8 cellular contexts compared by ENCODE assay signal in the genomic region with DNA sequence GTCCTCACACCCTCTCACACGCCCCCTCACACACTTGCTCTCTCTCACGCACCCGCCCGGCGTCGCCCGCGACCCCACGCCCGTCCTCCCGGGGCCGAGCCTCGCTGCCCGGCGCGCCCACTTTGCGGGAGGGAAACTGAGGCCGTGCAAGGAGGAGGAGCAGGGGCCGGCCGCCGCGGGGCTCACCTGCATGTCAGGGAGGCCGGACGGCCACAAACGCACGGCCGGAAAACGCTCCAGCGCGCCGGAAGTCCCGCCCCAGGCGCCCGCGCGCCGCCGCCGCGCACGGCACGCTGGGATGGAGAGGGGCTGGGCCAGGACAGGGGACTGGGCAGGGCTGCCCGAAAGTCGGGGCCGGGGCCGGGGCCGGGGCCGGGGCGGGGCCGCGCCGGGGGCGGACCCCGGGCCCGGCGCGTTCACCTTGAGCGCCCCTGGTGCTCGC. TPM values are rescaled to one million over a fixed set of nuclear protein-coding genes. Genes with fewer than 3 reads are reported as not detected.
DNase-seq lines count a peak whose midpoint lies in the region; ATAC-seq, FAIRE-seq and TF ChIP-seq lines count a peak whose summit lies in the region.

A gene (minus strand): TSS at position 222 of the 442 bp plus-strand sequence. CDS start 5,994 bp downstream, outside the sequence.

- TF ChIP-seq CTCF in A549 (IDR thresholded peaks at IDR 0.05) (no peak), keratinocyte (optimal IDR thresholded peaks at IDR 0.05 in 1 of 3, IDR thresholded peaks at IDR 0.05 in 1 of 3, conservative IDR thresholded peaks at IDR 0.05 in 1 of 3; ENCODE audit: extremely low read depth in 1 of 3, insufficient read depth in 2 of 3, low read length in 3 of 3) (no peak)

- no peak for FAIRE-seq in A549 (lab: Jason Lieb, UNC)
- no peak for FAIRE-seq in keratinocyte (lab: Jason Lieb, UNC)

- CTCF ChIA-PET in A549 (lab: Yijun Ruan, JAX): interaction anchor here (0.6 to 3.1 kb wide), 2 partner anchors 14 to 96 kb away, joined by 4 to 26 read pairs; a partner anchor contains a TSS

- ATAC-seq in A549 (peak; percentile 96 to 97), GM18868 (IDR thresholded peaks at IDR 0.05; ENCODE audit: unreplicated experiment) (peak; percentile 90), HG03103 (IDR thresholded peaks at IDR 0.05; ENCODE audit: low read depth, unreplicated experiment) (peak; percentile 76)

- peak within 1 kb of the TSS; percentile 84 for H3K4me3 ChIP-seq in A549
- peak within 1 kb of the TSS; percentile 76 to 96 (median 96) for H3K4me3 ChIP-seq in keratinocyte (ENCODE audit: control insufficient read depth in 2 of 3, extremely low read depth in 1 of 3, insufficient read depth in 2 of 3, low read depth in 1 of 3, low read length in 3 of 3)

- peak; percentile 37 for TF ChIP-seq POLR2A in A549 (IDR thresholded peaks at IDR 0.05; ENCODE audit: low read length)

- no peak for TF ChIP-seq RAD21 in A549 (conservative IDR thresholded peaks at IDR 0.05 in 1 of 2, IDR thresholded peaks at IDR 0.05 in 1 of 2)

- no peak for TF ChIP-seq EP300 in A549 (IDR thresholded peaks at IDR 0.05)

- H4K20me1 ChIP-seq in keratinocyte (ENCODE audit: control insufficient read depth, extremely low read depth, insufficient read depth, low read length): no peaks in the 10 kb centered on the region

- H3K9ac ChIP-seq in keratinocyte (ENCODE audit: control insufficient read depth, extremely low read depth, insufficient read depth, low read length): peak within 1 kb of the TSS; percentile 77

- DNase-seq in A549 (ENCODE audit: low read depth in 1 of 2, low spot score in 1 of 2) (peak; percentile 85 to 96), NCI-H2171 (lab: John Stamatoyannopoulos, UW) (peak; percentile 58), keratinocyte (ENCODE audit: low read depth, low spot score) (peak; percentile 25)
- DNase-seq in activated CD4-positive, CD25-positive, alpha-beta regulatory T cell (lab: John Stamatoyannopoulos, UW): peak; percentile 62 to 76 (median 72)
- peak; percentile 72 for DNase-seq in central memory CD4-positive, alpha-beta T cell
- peak; percentile 73 to 83 for DNase-seq in stimulated activated CD4-positive, alpha-beta T cell treated with anti-CD3 and anti-CD28 coated beads, Interleukin-15, amount 100 ng/mL, for 1 hour (ENCODE audit: low read depth in 1 of 2, low spot score in 1 of 2)

- H3K4me2 ChIP-seq in A549 (peak within 1 kb of the TSS; percentile 96), keratinocyte (ENCODE audit: control insufficient read depth, extremely low read depth, insufficient read depth, low read depth, low read length) (peak within 1 kb of the TSS; percentile 77)

- POLR2A ChIA-PET in A549 (lab: Yijun Ruan, JAX): interaction anchor here (0.6 to 1.2 kb wide), 5 partner anchors 15 to 148 kb away, joined by 3 to 5 read pairs (median 4); a partner anchor contains a TSS

- H3K9me3 ChIP-seq in A549: no peaks in the 10 kb centered on the region
- H3K9me3 ChIP-seq in keratinocyte (ENCODE audit: control insufficient read depth, low read depth, low read length): no peaks in the 10 kb centered on the region

- WGBS in A549 (ENCODE audit: missing lambda C conversion rate): 0% methylated on average over 9 of the region's 59 CpGs

- no peaks in the 10 kb centered on the region for H3K27me3 ChIP-seq in keratinocyte (ENCODE audit: control insufficient read depth, extremely low read depth, insufficient read depth, low read length)

- H3K27ac ChIP-seq in A549 (peak within 1 kb of the TSS; percentile 96 to 98), keratinocyte (ENCODE audit: control insufficient read depth, insufficient read depth, low read length) (peak within 1 kb of the TSS; percentile 40)

- peaks cover 24% of the 10 kb centered on the region for H3K79me2 ChIP-seq in keratinocyte (ENCODE audit: control insufficient read depth, insufficient read depth, low read length)

- no peaks in the 10 kb centered on the region for H3K9me1 ChIP-seq in keratinocyte (ENCODE audit: control insufficient read depth, extremely low read depth, insufficient read depth, low read length)

- H3K4me1 ChIP-seq in A549 (peaks cover 14% of the 10 kb centered on the region), keratinocyte (ENCODE audit: control insufficient read depth, extremely low read depth, insufficient read depth, low read length) (peaks cover 12% of the 10 kb centered on the region)

- dilution Hi-C loops in keratinocyte (cut with MboI; ENCODE audit: extremely low pct_ligation_motif_present, low sequenced_read_pairs): no loop called here

- H2AFZ ChIP-seq in keratinocyte (ENCODE audit: control insufficient read depth, low read length): peak within 1 kb of the TSS; percentile 86

- no peaks in the 10 kb centered on the region for H3K36me3 ChIP-seq in keratinocyte (ENCODE audit: control insufficient read depth in 2 of 2, extremely low read depth in 1 of 2, insufficient read depth in 2 of 2, low read length in 2 of 2)

TF ChIP-seq in A549, 52 proteins besides CTCF, POLR2A, EP300 and RAD21 (continues in another document):
- TF ChIP-seq SMC3 (IDR thresholded peaks at IDR 0.05): no peak
- TF ChIP-seq, protein P1, sequence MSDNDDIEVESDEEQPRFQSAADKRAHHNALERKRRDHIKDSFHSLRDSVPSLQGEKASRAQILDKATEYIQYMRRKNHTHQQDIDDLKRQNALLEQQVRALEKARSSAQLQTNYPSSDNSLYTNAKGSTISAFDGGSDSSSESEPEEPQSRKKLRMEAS (IDR thresholded peaks at IDR 0.05): peak; percentile 43; the same call in 1 of the 2 replicates
- TF ChIP-seq FOSL2 (IDR thresholded peaks at IDR 0.05): no peak
- TF ChIP-seq FOSL2 (CRISPR knock-in tag; IDR thresholded peaks at IDR 0.05): no peak
- TF ChIP-seq TFCP2L1 (CRISPR knock-in tag; IDR thresholded peaks at IDR 0.05): no peak
- TF ChIP-seq JUN (IDR thresholded peaks at IDR 0.05): peak; percentile 62 to 82; a peak in 2 of 5 replicates
- no peak for TF ChIP-seq FOXS1 (CRISPR knock-in tag; IDR thresholded peaks at IDR 0.05)
- no peak for TF ChIP-seq FOSB (CRISPR knock-in tag; IDR thresholded peaks at IDR 0.05)
- TF ChIP-seq MAFK (IDR thresholded peaks at IDR 0.05; ENCODE audit: partially characterized antibody): no peak
- TF ChIP-seq, protein P2, sequence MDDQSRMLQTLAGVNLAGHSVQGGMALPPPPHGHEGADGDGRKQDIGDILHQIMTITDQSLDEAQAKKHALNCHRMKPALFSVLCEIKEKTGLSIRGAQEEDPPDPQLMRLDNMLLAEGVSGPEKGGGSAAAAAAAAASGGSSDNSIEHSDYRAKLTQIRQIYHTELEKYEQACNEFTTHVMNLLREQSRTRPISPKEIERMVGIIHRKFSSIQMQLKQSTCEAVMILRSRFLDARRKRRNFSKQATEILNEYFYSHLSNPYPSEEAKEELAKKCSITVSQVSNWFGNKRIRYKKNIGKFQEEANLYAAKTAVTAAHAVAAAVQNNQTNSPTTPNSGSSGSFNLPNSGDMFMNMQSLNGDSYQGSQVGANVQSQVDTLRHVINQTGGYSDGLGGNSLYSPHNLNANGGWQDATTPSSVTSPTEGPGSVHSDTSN (IDR thresholded peaks at IDR 0.05): 0 out of 2 replicates have a peak, but pooled peaks have one; percentile 25
- TF ChIP-seq, protein P3, sequence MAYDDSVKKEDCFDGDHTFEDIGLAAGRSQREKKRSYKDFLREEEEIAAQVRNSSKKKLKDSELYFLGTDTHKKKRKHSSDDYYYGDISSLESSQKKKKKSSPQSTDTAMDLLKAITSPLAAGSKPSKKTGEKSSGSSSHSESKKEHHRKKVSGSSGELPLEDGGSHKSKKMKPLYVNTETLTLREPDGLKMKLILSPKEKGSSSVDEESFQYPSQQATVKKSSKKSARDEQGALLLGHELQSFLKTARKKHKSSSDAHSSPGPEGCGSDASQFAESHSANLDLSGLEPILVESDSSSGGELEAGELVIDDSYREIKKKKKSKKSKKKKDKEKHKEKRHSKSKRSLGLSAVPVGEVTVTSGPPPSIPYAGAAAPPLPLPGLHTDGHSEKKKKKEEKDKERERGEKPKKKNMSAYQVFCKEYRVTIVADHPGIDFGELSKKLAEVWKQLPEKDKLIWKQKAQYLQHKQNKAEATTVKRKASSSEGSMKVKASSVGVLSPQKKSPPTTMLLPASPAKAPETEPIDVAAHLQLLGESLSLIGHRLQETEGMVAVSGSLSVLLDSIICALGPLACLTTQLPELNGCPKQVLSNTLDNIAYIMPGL (CRISPR knock-in tag; IDR thresholded peaks at IDR 0.05; ENCODE audit: borderline replicate concordance): no peak
- TF ChIP-seq KDM5A (IDR thresholded peaks at IDR 0.05): 0 out of 2 replicates have a peak, but pooled peaks have one; percentile 25
- TF ChIP-seq, protein P4, sequence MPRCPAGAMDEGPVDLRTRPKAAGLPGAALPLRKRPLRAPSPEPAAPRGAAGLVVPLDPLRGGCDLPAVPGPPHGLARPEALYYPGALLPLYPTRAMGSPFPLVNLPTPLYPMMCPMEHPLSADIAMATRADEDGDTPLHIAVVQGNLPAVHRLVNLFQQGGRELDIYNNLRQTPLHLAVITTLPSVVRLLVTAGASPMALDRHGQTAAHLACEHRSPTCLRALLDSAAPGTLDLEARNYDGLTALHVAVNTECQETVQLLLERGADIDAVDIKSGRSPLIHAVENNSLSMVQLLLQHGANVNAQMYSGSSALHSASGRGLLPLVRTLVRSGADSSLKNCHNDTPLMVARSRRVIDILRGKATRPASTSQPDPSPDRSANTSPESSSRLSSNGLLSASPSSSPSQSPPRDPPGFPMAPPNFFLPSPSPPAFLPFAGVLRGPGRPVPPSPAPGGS (IDR thresholded peaks at IDR 0.05): 0 out of 3 replicates have a peak, but pooled peaks have one; percentile 65

RNA-seq across cellular contexts. Expression of the gene that starts here (rescaled TPM):
- polyA plus RNA-seq in A549 (2011; rRNA removed): 53.8 and 58.4 TPM in 2 replicates
- polyA plus RNA-seq in A549 (2012; cell fraction: cytosol; rRNA removed): 86.9 and 87.3 TPM in 2 replicates
- 85.8 and 99.4 TPM in 2 replicates for polyA plus RNA-seq in A549 (2012; cell fraction: nucleus; rRNA removed)
- 70.5 to 74.4 TPM (median 70.6 TPM) in 3 replicates for polyA plus RNA-seq in A549 (2017; fragmentation: RNase III; extraction: RNeasy Plus Mini Kit Qiagen cat#74134 plus additional on column Dnase treatment)
- polyA minus RNA-seq in A549 (2011; rRNA and poly(A)+ RNA removed): 56.0 and 69.2 TPM in 2 replicates
- polyA plus RNA-seq in keratinocyte: 23.0 to 37.4 TPM (median 27.2 TPM) in 3 replicates
- polyA plus RNA-seq in keratinocyte (2011; ENCODE audit: low read depth): 19.7 TPM
- 23.7 and 47.2 TPM in 2 replicates for polyA plus RNA-seq in keratinocyte (2011; cell fraction: cytosol; rRNA removed)
- polyA plus RNA-seq in keratinocyte (2011; cell fraction: nucleus; rRNA removed): 39.0 and 52.3 TPM in 2 replicates
- 56.8 and 68.4 TPM in 2 replicates for polyA plus RNA-seq in keratinocyte (2012; ENCODE audit: low replicate concordance)
- polyA minus RNA-seq in keratinocyte: 26.2 to 89.6 TPM (median 35.4 TPM) in 3 replicates
- 51.0 TPM for polyA minus RNA-seq in keratinocyte (2011; cell fraction: cytosol; rRNA and poly(A)+ RNA removed)
- polyA minus RNA-seq in keratinocyte (2011; cell fraction: nucleus; rRNA and poly(A)+ RNA removed): 34.4 and 40.7 TPM in 2 replicates

Comparison
In these comparisons a context has a peak if more than half of its experiments do, and no peak if none do; other contexts are left out.
1. Peak in every context shown above with its lines: DNase-seq, ATAC-seq, H3K4me3 ChIP-seq and H3K27ac ChIP-seq.
2. DNase-seq: peak in every context shown above with its lines; median percentile 90 in A549; 78 in stimulated activated CD4-positive, alpha-beta T cell treated with anti-CD3 and anti-CD28 coated beads, Interleukin-15, amount 100 ng/mL, for 1 hour; 72 in central memory CD4-positive, alpha-beta T cell; 72 in activated CD4-positive, CD25-positive, alpha-beta regulatory T cell; 58 in NCI-H2171; 25 in keratinocyte.